ENCODE assay signal across 22 cellular contexts in genomic region chr15:51289290-51289689, GRCh38. TPM values are rescaled to one million over a fixed set of nuclear protein-coding genes. Genes with fewer than 3 reads are reported as not detected.
"Had no signal": no experiment of that assay in that cellular context is flagged by ENCODE, and none has a peak within 500 bp of the region (broad histone marks: within the 10 kb centered on the region; RNA-seq: fewer than 3 reads in every experiment).

No MANE protein-coding gene starts in this region.

- H3K9me2 ChIP-seq: SK-N-SH had no signal

- H3K4me2 ChIP-seq: SK-N-SH had no signal

- H3K27ac ChIP-seq: RWPE1 had no signal

- H3K9ac ChIP-seq: SK-N-SH had no signal

- H3K27me3 ChIP-seq: MG63 had no signal

- DNase-seq: IMR-90, Karpas-422, KG1, NCI-H1092, NCI-H1105 treated with DMSO at 0.1 percent for 48 hours, NCI-H1417 treated with DMSO at 0.1 percent for 48 hours, NCI-H1694, NCI-H187 treated with DMSO at 0.1 percent for 48 hours, NCI-H2081, NCI-H2227 treated with DMSO at 0.1 percent for 48 hours, NCI-H524, NCI-H526 treated with DMSO at 0.1 percent for 48 hours, NCI-H774, SHP77, SK-N-SH, SW 1271, T-cell had no signal

- H3K36me3 ChIP-seq: MG63 had no signal

- H3K4me3 ChIP-seq: MG63 had no signal

- H3K9me3 ChIP-seq: MG63, SK-N-SH had no signal

- ATAC-seq: Panc1, T-cell had no signal

RNA-seq across cellular contexts. Expression of gene CYP19A1, which starts 49.1 kb away (rescaled TPM):
- total RNA-seq: HT-29, IMR-90 had no signal
- polyA plus RNA-seq: IMR-90 had no signal

RNA-seq across cellular contexts. Expression of gene GLDN, which starts 52.2 kb away (rescaled TPM):
- total RNA-seq: SK-MEL-5 had no signal
- polyA plus RNA-seq: IMR-90, SK-N-SH had no signal
